ENCODE assay signal across 8 cellular contexts in the genomic region with DNA sequence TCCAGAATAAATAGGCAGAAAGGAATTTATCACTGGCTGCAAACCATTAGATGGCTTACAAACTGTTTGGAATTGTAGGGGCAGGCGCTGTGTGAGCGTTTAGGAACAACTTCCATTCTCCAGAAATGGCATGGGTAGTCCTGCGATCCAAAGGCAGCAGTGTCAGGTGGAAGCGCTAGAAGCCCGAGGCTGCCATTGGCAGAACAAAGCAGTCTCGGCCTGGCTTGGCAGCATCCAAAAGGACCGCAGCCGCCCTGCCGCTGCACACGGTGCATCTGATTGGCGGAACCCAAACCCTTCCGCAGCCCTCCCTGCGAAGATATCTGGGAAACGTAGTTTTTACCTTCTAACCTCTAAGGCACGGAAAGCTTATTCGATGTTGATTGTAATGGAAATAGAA. TPM values are rescaled to one million over a fixed set of nuclear protein-coding genes. Genes with fewer than 3 reads are reported as not detected.
DNase-seq lines count a peak whose midpoint lies in the region; ATAC-seq lines count a peak whose summit lies in the region.

No MANE protein-coding gene starts in this region.

- H3K4me3 Mint-ChIP-seq in activated CD8-positive, alpha-beta T cell treated with anti-CD3 and anti-CD28 coated beads, Interleukin-2, amount 10 ng/mL, durations not matched to agents 7 days and 5 days, result peak overlapping the region; percentile 62

- peak overlapping the region; percentile 25 for H3K27ac Mint-ChIP-seq in activated CD8-positive, alpha-beta T cell treated with anti-CD3 and anti-CD28 coated beads, Interleukin-2, amount 10 ng/mL, durations not matched to agents 7 days and 5 days

- no peaks in the 10 kb centered on the region for H3K9me3 Mint-ChIP-seq in activated CD8-positive, alpha-beta T cell treated with anti-CD3 and anti-CD28 coated beads, Interleukin-2, amount 10 ng/mL, durations not matched to agents 7 days and 5 days (ENCODE audit: insufficient read depth)

- H3K36me3 Mint-ChIP-seq in activated CD8-positive, alpha-beta T cell treated with anti-CD3 and anti-CD28 coated beads, Interleukin-2, amount 10 ng/mL, durations not matched to agents 7 days and 5 days (ENCODE audit: low read depth), result no peaks in the 10 kb centered on the region

- no peak overlapping the region for H3K27ac ChIP-seq in duodenal mucosa (ENCODE audit: low read depth, low read length)

- CTCF ChIA-PET in activated CD8-positive, alpha-beta T cell treated with anti-CD3 and anti-CD28 coated beads, Interleukin-2, amount 10 ng/mL, durations not matched to agents 7 days and 5 days (lab: Charles Lee), result interaction anchor here (1.7 to 4.8 kb wide), 2 partner anchors 10 to 101 kb away, joined by 4 to 63 read pairs; no protein-coding TSS in a partner anchor

- H3K27me3 Mint-ChIP-seq in activated CD8-positive, alpha-beta T cell treated with anti-CD3 and anti-CD28 coated beads, Interleukin-2, amount 10 ng/mL, durations not matched to agents 7 days and 5 days (ENCODE audit: low read depth), result peaks cover 6% of the 10 kb centered on the region

- DNase-seq in activated CD8-positive, alpha-beta T cell treated with anti-CD3 and anti-CD28 coated beads, Interleukin-2, amount 10 ng/mL, durations not matched to agents 7 days and 5 days, result peak; percentile 73
- DNase-seq in left lobe of liver (ENCODE audit: low spot score) (peak; percentile 67), RPMI8226 (no peak), NCI-H524 (lab: John Stamatoyannopoulos, UW) (no peak)
- peak; percentile 55 for DNase-seq in stimulated activated CD4-positive, alpha-beta T cell treated with anti-CD3 and anti-CD28 coated beads, Interleukin-1b, Interleukin-23, amount 100 ng/mL, for 48 hours

- no peak overlapping the region for H3K9ac ChIP-seq in duodenal mucosa (ENCODE audit: low read depth in 1 of 2, low read length in 2 of 2)

- H3K4me1 ChIP-seq in duodenal mucosa (ENCODE audit: control insufficient read depth in 1 of 2, insufficient read depth in 2 of 2, low read length in 2 of 2), result peaks cover 0 to 4% of the 10 kb centered on the region in 2 donors

- POLR2A ChIA-PET in activated CD8-positive, alpha-beta T cell treated with anti-CD3 and anti-CD28 coated beads, Interleukin-2, amount 10 ng/mL, durations not matched to agents 7 days and 5 days (lab: Charles Lee), result no interaction called here

- peaks cover 0 to 5% of the 10 kb centered on the region in 2 donors for H3K27me3 ChIP-seq in duodenal mucosa (ENCODE audit: control insufficient read depth in 1 of 2, insufficient read depth in 2 of 2, low read length in 2 of 2)

- no peaks in the 10 kb centered on the region for H3K9me3 ChIP-seq in duodenal mucosa (ENCODE audit: control insufficient read depth in 1 of 2, low read length in 2 of 2)

- H3K4me1 Mint-ChIP-seq in activated CD8-positive, alpha-beta T cell treated with anti-CD3 and anti-CD28 coated beads, Interleukin-2, amount 10 ng/mL, durations not matched to agents 7 days and 5 days (ENCODE audit: low read depth), result peaks cover 30% of the 10 kb centered on the region

- H3K4me3 ChIP-seq in duodenal mucosa (ENCODE audit: low read depth in 1 of 2, low read length in 2 of 2), result peak overlapping the region; percentile 41 to 61

- ATAC-seq in GM19438 (IDR thresholded peaks at IDR 0.05; ENCODE audit: low read depth, unreplicated experiment) (peak; percentile 91), HG03520 (IDR thresholded peaks at IDR 0.05; ENCODE audit: unreplicated experiment) (peak; percentile 89), left lobe of liver (peak; percentile 90)
- ATAC-seq in activated CD8-positive, alpha-beta T cell treated with anti-CD3 and anti-CD28 coated beads, Interleukin-2, amount 10 ng/mL, durations not matched to agents 7 days and 5 days, result peak; percentile 92

- no peaks in the 10 kb centered on the region for H3K36me3 ChIP-seq in duodenal mucosa (ENCODE audit: control insufficient read depth in 1 of 2, insufficient read depth in 2 of 2, low read length in 2 of 2)

RNA-seq across cellular contexts. Expression of a gene that starts 23.6 kb away (rescaled TPM):
- 10 to 100 TPM; 69.3 to 70.3 TPM for total RNA-seq in activated CD8-positive, alpha-beta T cell treated with anti-CD3 and anti-CD28 coated beads, Interleukin-2, amount 10 ng/mL, durations not matched to agents 7 days and 5 days
- 25.2 TPM for total RNA-seq in left lobe of liver

Comparison
In these comparisons a context has a peak if more than half of its experiments do, and no peak if none do; other contexts are left out.
1. DNase-seq: peak in activated CD8-positive, alpha-beta T cell treated with anti-CD3 and anti-CD28 coated beads, Interleukin-2, amount 10 ng/mL, durations not matched to agents 7 days and 5 days (single experiment), left lobe of liver (single experiment) and stimulated activated CD4-positive, alpha-beta T cell treated with anti-CD3 and anti-CD28 coated beads, Interleukin-1b, Interleukin-23, amount 100 ng/mL, for 48 hours (single experiment); none in RPMI8226 (single experiment) and NCI-H524 (0 of 2).
2. Peak in every context shown above with its lines, with median percentiles within 50 percentile points of each other: ATAC-seq.